ENCODE assay signal across 8 cellular contexts in the genomic region with DNA sequence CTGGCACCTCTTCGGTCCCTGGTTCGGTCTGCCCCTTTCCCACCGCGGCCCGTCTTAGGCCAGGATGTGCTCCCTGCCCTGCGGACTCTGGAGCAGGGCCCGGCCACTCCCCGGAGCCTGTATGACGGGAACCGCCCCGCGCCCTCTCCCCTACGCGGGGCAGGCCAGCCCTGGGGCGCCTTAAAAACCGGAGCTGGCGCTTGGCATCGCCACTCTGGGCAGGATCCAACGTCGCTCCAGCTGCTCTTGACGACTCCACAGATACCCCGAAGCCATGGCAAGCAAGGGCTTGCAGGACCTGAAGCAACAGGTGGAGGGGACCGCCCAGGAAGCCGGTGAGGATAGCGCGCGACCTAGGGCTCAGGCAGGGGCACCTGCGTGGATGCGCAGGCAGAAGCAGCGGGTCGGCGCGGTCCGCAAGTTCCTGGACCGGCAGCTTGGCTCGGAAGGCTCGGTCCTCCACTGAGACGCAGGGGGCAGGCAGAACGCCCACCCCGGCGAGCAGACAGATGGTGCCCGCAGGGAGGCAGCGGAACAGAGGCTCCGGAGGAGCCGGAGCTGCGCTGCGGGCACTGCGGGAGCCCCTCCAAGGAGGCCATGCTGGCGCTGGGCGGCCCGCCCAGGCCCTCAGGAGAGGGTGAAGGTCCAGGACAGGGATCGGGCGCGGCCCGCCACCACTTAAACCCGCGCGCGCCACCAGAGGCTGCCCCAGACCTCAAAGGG. TPM values are rescaled to one million over a fixed set of nuclear protein-coding genes. Genes with fewer than 3 reads are reported as not detected.
DNase-seq lines count a peak whose midpoint lies in the region; ATAC-seq and TF ChIP-seq lines count a peak whose summit lies in the region.

TSS of gene ADIRF (plus strand) at position 212 of the 723 bp plus-strand sequence. CDS start at position 275, 63 bp downstream.

- peaks cover 18% of the 10 kb centered on the region for H3K79me2 ChIP-seq in GM23248 (ENCODE audit: insufficient read depth)
- H3K79me2 ChIP-seq in smooth muscle cell (ENCODE audit: low read depth) = no peaks in the 10 kb centered on the region

- H3K27ac ChIP-seq in GM23248 (peak within 1 kb of the TSS; percentile 99), smooth muscle cell (ENCODE audit: low read depth) (peak within 1 kb of the TSS; percentile 95)

- H3K36me3 ChIP-seq in GM23248 (ENCODE audit: low read depth) (no peaks in the 10 kb centered on the region), smooth muscle cell (ENCODE audit: low read depth) (no peaks in the 10 kb centered on the region)

- peak; percentile 62 for DNase-seq in GM23248
- no peak for DNase-seq in activated naive CD8-positive, alpha-beta T cell treated with anti-CD3 and anti-CD28 coated beads for 36 hours
- DNase-seq in left ventricle myocardium superior = peak; percentile 81
- no peak for DNase-seq in smooth muscle cell (lab: John Stamatoyannopoulos, UW; ENCODE audit: unreplicated experiment)
- DNase-seq in NCI-H345 (lab: John Stamatoyannopoulos, UW) = no peak
- DNase-seq in NCI-H1092 treated with DMSO at 0.1 percent for 48 hours (lab: John Stamatoyannopoulos, UW) = no peak

- peak within 1 kb of the TSS; percentile 100 for H3K9ac ChIP-seq in GM23248
- H3K9ac ChIP-seq in smooth muscle cell (ENCODE audit: low read depth) = no peak within 1 kb of the TSS

- no peaks in the 10 kb centered on the region for H3K9me3 ChIP-seq in GM23248 (ENCODE audit: low read depth)
- no peaks in the 10 kb centered on the region for H3K9me3 ChIP-seq in smooth muscle cell (replicated peaks; ENCODE audit: low read depth)

- intact Hi-C loops in left ventricle myocardium superior (cut with micrococcal nuclease) = no loop called here

- no peaks in the 10 kb centered on the region for H3K9me2 ChIP-seq in GM23248 (ENCODE audit: insufficient read depth)

- H3K27me3 ChIP-seq in GM23248 (replicated peaks; ENCODE audit: insufficient read depth) = no peaks in the 10 kb centered on the region
- H3K27me3 ChIP-seq in smooth muscle cell (ENCODE audit: low read depth) = no peaks in the 10 kb centered on the region

- H3K4me3 ChIP-seq in GM23248 = peak within 1 kb of the TSS; percentile 94
- no peak within 1 kb of the TSS for H3K4me3 ChIP-seq in smooth muscle cell

- H3K4me1 ChIP-seq in GM23248 (ENCODE audit: insufficient read depth) (peaks cover 45% of the 10 kb centered on the region), smooth muscle cell (ENCODE audit: low read depth) (peaks cover 30% of the 10 kb centered on the region)

- in situ Hi-C loops in GM23248 (cut with MboI) = no loop called here

- peak within 1 kb of the TSS; percentile 42 for H3K4me3 Mint-ChIP-seq in activated naive CD8-positive, alpha-beta T cell treated with anti-CD3 and anti-CD28 coated beads for 36 hours

- H2AFZ ChIP-seq in GM23248 = peak within 1 kb of the TSS; percentile 40
- H2AFZ ChIP-seq in smooth muscle cell (ENCODE audit: low read depth) = no peak within 1 kb of the TSS

- ATAC-seq in left ventricle myocardium superior = peak; percentile 16
- no peak for ATAC-seq in HG03565 (IDR thresholded peaks at IDR 0.05; ENCODE audit: unreplicated experiment)
- ATAC-seq in HG02588 (IDR thresholded peaks at IDR 0.05; ENCODE audit: unreplicated experiment) = no peak

- H3K4me1 Mint-ChIP-seq in activated naive CD8-positive, alpha-beta T cell treated with anti-CD3 and anti-CD28 coated beads for 36 hours = peaks cover 38% of the 10 kb centered on the region

- no peaks in the 10 kb centered on the region for H3K36me3 Mint-ChIP-seq in activated naive CD8-positive, alpha-beta T cell treated with anti-CD3 and anti-CD28 coated beads for 36 hours

- H3K27ac Mint-ChIP-seq in activated naive CD8-positive, alpha-beta T cell treated with anti-CD3 and anti-CD28 coated beads for 36 hours = no peak within 1 kb of the TSS

- H4K20me1 ChIP-seq in GM23248 (ENCODE audit: insufficient read depth) = no peaks in the 10 kb centered on the region
- H4K20me1 ChIP-seq in smooth muscle cell (ENCODE audit: low read depth) = no peaks in the 10 kb centered on the region

- peaks cover 27% of the 10 kb centered on the region for H3F3A ChIP-seq in GM23248 (ENCODE audit: insufficient read depth)
- peaks cover 7% of the 10 kb centered on the region for H3F3A ChIP-seq in smooth muscle cell (ENCODE audit: low read depth)

- H3K9me3 Mint-ChIP-seq in activated naive CD8-positive, alpha-beta T cell treated with anti-CD3 and anti-CD28 coated beads for 36 hours = no peaks in the 10 kb centered on the region

- 3 to 4% methylated on average over 51 to 59 of the region's 59 CpGs for WGBS in GM23248 (ENCODE audit: low coverage in 1 of 2, low lambda C conversion rate in 2 of 2, missing lambda C conversion rate in 2 of 2), 2 experiments
- WGBS in smooth muscle cell (ENCODE audit: low lambda C conversion rate) = 96% methylated on average over 51 of the region's 59 CpGs

- peak within 1 kb of the TSS; percentile 100 for H3K4me2 ChIP-seq in GM23248 (ENCODE audit: unreplicated experiment)
- no peak within 1 kb of the TSS for H3K4me2 ChIP-seq in smooth muscle cell

- no peak for TF ChIP-seq CTCF in smooth muscle cell (IDR thresholded peaks at IDR 0.05; ENCODE audit: borderline replicate concordance, insufficient read depth, poor library complexity, severe bottlenecking)

- peaks cover 4% of the 10 kb centered on the region for H3K27me3 Mint-ChIP-seq in activated naive CD8-positive, alpha-beta T cell treated with anti-CD3 and anti-CD28 coated beads for 36 hours

RNA-seq across cellular contexts. Expression of gene ADIRF, which starts in this region (rescaled TPM):
- total RNA-seq in GM23248 (2014; rRNA removed; shearing (Covaris generic)) = 17.6 and 34.1 TPM in 2 replicates
- polyA plus RNA-seq in GM23248 (2016; fragmentation: Nextera tagmentation; extraction: Ambion mirVana) = 175 and 184 TPM in 2 replicates
- not detected for total RNA-seq in activated naive CD8-positive, alpha-beta T cell treated with anti-CD3 and anti-CD28 coated beads for 36 hours
- 41.8 TPM for total RNA-seq in left ventricle myocardium superior
- total RNA-seq in smooth muscle cell = 0.99 TPM in 1 of 2 replicates, not detected in the other
- polyA plus RNA-seq in smooth muscle cell = not detected in 2 replicates

Comparison
In these comparisons a context has a peak if more than half of its experiments do, and no peak if none do; other contexts are left out.
1. RNA of gene ADIRF (polyA plus RNA-seq): 175 to 184 TPM in GM23248; not detected in smooth muscle cell; every median in the first group is over 100 times any median in the second.
2. DNase-seq: peak in GM23248 (single experiment) and left ventricle myocardium superior (single experiment); none in activated naive CD8-positive, alpha-beta T cell treated with anti-CD3 and anti-CD28 coated beads for 36 hours (single experiment), smooth muscle cell (single experiment), NCI-H345 (single experiment) and NCI-H1092 treated with DMSO at 0.1 percent for 48 hours (single experiment).